2 cellular contexts compared by ENCODE assay signal in the genomic region with DNA sequence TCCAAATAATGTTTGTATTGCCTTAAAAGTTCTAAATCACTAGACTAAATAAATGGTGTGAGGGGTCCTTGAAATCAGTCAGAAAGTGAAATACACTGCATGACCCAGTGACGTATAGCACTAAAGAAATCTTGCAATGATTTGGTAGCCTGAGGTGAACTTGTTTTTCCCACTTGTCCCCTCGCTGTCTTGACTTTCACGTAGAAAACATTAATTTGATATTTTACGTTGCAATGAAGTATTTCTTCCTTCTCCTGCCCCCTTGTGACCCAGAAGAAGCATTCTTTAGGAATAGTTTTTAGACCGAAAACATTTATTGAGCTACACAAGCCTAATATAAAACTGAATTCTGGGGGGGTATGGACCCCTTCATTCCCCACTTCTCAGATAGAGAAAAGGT.
TF ChIP-seq lines count a peak whose summit lies in the region.

No MANE protein-coding gene starts in this region.

TF ChIP-seq in K562, 482 proteins besides CTCF, POLR2A, EP300 and RAD21 (continues in another document):
- TF ChIP-seq BRCA1 (IDR thresholded peaks at IDR 0.05), result no peak
- no peak for TF ChIP-seq BRCA1 (CRISPR knock-in tag; IDR thresholded peaks at IDR 0.05)
- TF ChIP-seq NFXL1 (CRISPR knock-in tag; IDR thresholded peaks at IDR 0.05), result no peak
- no peak for TF ChIP-seq ATF7 (IDR thresholded peaks at IDR 0.05)
- TF ChIP-seq PML (IDR thresholded peaks at IDR 0.05; ENCODE audit: low read length), result no peak
- no peak for TF ChIP-seq FOS (IDR thresholded peaks at IDR 0.05; ENCODE audit: extremely low read depth, insufficient read length)
- TF ChIP-seq EP400 (IDR thresholded peaks at IDR 0.05), result no peak
- TF ChIP-seq GTF2B (IDR thresholded peaks at IDR 0.05; ENCODE audit: extremely low read depth, insufficient read length), result no peak
- no peak for TF ChIP-seq NUFIP1 (IDR thresholded peaks at IDR 0.05; ENCODE audit: partially characterized antibody)
- TF ChIP-seq ESRRA (IDR thresholded peaks at IDR 0.05; ENCODE audit: borderline replicate concordance, low read depth), result no peak
- no peak for TF ChIP-seq BCOR (IDR thresholded peaks at IDR 0.05)
- TF ChIP-seq HEY1 (CRISPR knock-in tag; IDR thresholded peaks at IDR 0.05; ENCODE audit: borderline replicate concordance), result no peak
- TF ChIP-seq, protein P1, sequence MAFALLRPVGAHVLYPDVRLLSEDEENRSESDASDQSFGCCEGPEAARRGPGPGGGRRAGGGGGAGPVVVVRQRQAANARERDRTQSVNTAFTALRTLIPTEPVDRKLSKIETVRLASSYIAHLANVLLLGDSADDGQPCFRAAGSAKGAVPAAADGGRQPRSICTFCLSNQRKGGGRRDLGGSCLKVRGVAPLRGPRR (CRISPR knock-in tag; IDR thresholded peaks at IDR 0.05), result no peak
- no peak for TF ChIP-seq REST (CRISPR knock-in tag; IDR thresholded peaks at IDR 0.05; ENCODE audit: low read depth)
- TF ChIP-seq, protein P2, sequence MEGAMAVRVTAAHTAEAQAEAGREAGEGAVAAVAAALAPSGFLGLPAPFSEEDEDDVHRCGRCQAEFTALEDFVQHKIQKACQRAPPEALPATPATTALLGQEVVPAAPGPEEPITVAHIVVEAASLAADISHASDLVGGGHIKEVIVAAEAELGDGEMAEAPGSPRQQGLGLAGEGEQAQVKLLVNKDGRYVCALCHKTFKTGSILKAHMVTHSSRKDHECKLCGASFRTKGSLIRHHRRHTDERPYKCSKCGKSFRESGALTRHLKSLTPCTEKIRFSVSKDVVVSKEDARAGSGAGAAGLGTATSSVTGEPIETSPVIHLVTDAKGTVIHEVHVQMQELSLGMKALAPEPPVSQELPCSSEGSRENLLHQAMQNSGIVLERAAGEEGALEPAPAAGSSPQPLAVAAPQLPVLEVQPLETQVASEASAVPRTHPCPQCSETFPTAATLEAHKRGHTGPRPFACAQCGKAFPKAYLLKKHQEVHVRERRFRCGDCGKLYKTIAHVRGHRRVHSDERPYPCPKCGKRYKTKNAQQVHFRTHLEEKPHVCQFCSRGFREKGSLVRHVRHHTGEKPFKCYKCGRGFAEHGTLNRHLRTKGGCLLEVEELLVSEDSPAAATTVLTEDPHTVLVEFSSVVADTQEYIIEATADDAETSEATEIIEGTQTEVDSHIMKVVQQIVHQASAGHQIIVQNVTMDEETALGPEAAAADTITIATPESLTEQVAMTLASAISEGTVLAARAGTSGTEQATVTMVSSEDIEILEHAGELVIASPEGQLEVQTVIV (CRISPR knock-in tag; IDR thresholded peaks at IDR 0.05; ENCODE audit: borderline replicate concordance), result no peak
- TF ChIP-seq, protein P3, sequence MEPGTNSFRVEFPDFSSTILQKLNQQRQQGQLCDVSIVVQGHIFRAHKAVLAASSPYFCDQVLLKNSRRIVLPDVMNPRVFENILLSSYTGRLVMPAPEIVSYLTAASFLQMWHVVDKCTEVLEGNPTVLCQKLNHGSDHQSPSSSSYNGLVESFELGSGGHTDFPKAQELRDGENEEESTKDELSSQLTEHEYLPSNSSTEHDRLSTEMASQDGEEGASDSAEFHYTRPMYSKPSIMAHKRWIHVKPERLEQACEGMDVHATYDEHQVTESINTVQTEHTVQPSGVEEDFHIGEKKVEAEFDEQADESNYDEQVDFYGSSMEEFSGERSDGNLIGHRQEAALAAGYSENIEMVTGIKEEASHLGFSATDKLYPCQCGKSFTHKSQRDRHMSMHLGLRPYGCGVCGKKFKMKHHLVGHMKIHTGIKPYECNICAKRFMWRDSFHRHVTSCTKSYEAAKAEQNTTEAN (CRISPR knock-in tag; IDR thresholded peaks at IDR 0.05), result no peak
- no peak for TF ChIP-seq SNRNP70 (optimal IDR thresholded peaks at IDR 0.05; ENCODE audit: low read depth, low read length)
- no peak for TF ChIP-seq SMC3 (conservative IDR thresholded peaks at IDR 0.05; ENCODE audit: insufficient read depth, low read depth, low read length)

TF ChIP-seq in HepG2, 621 proteins besides CTCF, POLR2A, EP300 and RAD21 (continues in another document):
- TF ChIP-seq ZNF878 (CRISPR knock-in tag; IDR thresholded peaks at IDR 0.05), result no peak
- TF ChIP-seq ZNF296 (CRISPR knock-in tag; conservative IDR thresholded peaks at IDR 0.05), result no peak
- TF ChIP-seq ZNF746 (CRISPR knock-in tag; IDR thresholded peaks at IDR 0.05), result no peak
- no peak for TF ChIP-seq ZNF17 (CRISPR knock-in tag; IDR thresholded peaks at IDR 0.05)
- no peak for TF ChIP-seq KLF16 (CRISPR knock-in tag; IDR thresholded peaks at IDR 0.05)
- TF ChIP-seq, protein P4, sequence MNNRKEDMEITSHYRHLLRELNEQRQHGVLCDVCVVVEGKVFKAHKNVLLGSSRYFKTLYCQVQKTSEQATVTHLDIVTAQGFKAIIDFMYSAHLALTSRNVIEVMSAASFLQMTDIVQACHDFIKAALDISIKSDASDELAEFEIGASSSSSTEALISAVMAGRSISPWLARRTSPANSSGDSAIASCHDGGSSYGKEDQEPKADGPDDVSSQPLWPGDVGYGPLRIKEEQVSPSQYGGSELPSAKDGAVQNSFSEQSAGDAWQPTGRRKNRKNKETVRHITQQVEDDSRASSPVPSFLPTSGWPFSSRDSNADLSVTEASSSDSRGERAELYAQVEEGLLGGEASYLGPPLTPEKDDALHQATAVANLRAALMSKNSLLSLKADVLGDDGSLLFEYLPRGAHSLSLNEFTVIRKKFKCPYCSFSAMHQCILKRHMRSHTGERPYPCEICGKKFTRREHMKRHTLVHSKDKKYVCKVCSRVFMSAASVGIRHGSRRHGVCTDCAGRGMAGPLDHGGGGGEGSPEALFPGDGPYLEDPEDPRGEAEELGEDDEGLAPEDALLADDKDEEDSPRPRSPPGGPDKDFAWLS (CRISPR knock-in tag; IDR thresholded peaks at IDR 0.05; ENCODE audit: borderline replicate concordance), result no peak
- TF ChIP-seq ZFAT (CRISPR knock-in tag; conservative IDR thresholded peaks at IDR 0.05), result no peak
- no peak for TF ChIP-seq ZNF101 (CRISPR knock-in tag; IDR thresholded peaks at IDR 0.05; ENCODE audit: borderline replicate concordance, low read depth)
- peak; percentile 26; the same call in 1 of the 2 replicates for TF ChIP-seq RXRB (CRISPR knock-in tag; IDR thresholded peaks at IDR 0.05; ENCODE audit: borderline replicate concordance)
- TF ChIP-seq ZNF800 (CRISPR knock-in tag; IDR thresholded peaks at IDR 0.05), result no peak
- no peak for TF ChIP-seq PLRG1 (conservative IDR thresholded peaks at IDR 0.05)
- peak; percentile 5; the same call in 1 of the 2 replicates for TF ChIP-seq TAF1 (CRISPR knock-in tag; IDR thresholded peaks at IDR 0.05)
- TF ChIP-seq NAIF1 (CRISPR knock-in tag; IDR thresholded peaks at IDR 0.05; ENCODE audit: borderline replicate concordance), result no peak
- TF ChIP-seq ZEB1 (IDR thresholded peaks at IDR 0.05; ENCODE audit: insufficient replicate concordance, low read depth), result no peak
- no peak for TF ChIP-seq ZNF816 (CRISPR knock-in tag; IDR thresholded peaks at IDR 0.05; ENCODE audit: borderline replicate concordance)
- TF ChIP-seq, protein P5, sequence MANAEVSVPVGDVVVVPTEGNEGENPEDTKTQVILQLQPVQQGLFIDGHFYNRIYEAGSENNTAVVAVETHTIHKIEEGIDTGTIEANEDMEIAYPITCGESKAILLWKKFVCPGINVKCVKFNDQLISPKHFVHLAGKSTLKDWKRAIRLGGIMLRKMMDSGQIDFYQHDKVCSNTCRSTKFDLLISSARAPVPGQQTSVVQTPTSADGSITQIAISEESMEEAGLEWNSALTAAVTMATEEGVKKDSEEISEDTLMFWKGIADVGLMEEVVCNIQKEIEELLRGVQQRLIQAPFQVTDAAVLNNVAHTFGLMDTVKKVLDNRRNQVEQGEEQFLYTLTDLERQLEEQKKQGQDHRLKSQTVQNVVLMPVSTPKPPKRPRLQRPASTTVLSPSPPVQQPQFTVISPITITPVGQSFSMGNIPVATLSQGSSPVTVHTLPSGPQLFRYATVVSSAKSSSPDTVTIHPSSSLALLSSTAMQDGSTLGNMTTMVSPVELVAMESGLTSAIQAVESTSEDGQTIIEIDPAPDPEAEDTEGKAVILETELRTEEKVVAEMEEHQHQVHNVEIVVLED (CRISPR knock-in tag; IDR thresholded peaks at IDR 0.05; ENCODE audit: borderline replicate concordance), result no peak
- no peak for TF ChIP-seq ZFP36L2 (CRISPR knock-in tag; IDR thresholded peaks at IDR 0.05)
- TF ChIP-seq AGO2 (optimal IDR thresholded peaks at IDR 0.05; ENCODE audit: low read depth, low read length), result no peak
- TF ChIP-seq ZNF12 (CRISPR knock-in tag; IDR thresholded peaks at IDR 0.05), result 0 out of 2 replicates have a peak, but pooled peaks have one; percentile 47
- no peak for TF ChIP-seq SALL2 (CRISPR knock-in tag; IDR thresholded peaks at IDR 0.05)
- TF ChIP-seq MLLT10 (CRISPR knock-in tag; IDR thresholded peaks at IDR 0.05), result peak; percentile 63; the same call in 1 of the 2 replicates
- TF ChIP-seq ZNF737 (CRISPR knock-in tag; IDR thresholded peaks at IDR 0.05; ENCODE audit: borderline replicate concordance), result no peak
- no peak for TF ChIP-seq RNF2 (conservative IDR thresholded peaks at IDR 0.05; ENCODE audit: low read depth)
- TF ChIP-seq SIN3A (IDR thresholded peaks at IDR 0.05; ENCODE audit: borderline replicate concordance, low read depth, low read length), result no peak
- no peak for TF ChIP-seq ZNF317 (CRISPR knock-in tag; IDR thresholded peaks at IDR 0.05)
- no peak for TF ChIP-seq ZNF264 (CRISPR knock-in tag; IDR thresholded peaks at IDR 0.05)
- TF ChIP-seq CREB1 (IDR thresholded peaks at IDR 0.05), result peak; percentile 66
- no peak for TF ChIP-seq CREB1 (CRISPR knock-in tag; IDR thresholded peaks at IDR 0.05)
- TF ChIP-seq SATB2 (CRISPR knock-in tag; IDR thresholded peaks at IDR 0.05), result no peak
- peak; percentile 29; the same call in 1 of the 2 replicates for TF ChIP-seq GATAD2A (CRISPR knock-in tag; IDR thresholded peaks at IDR 0.05)
- TF ChIP-seq AHDC1 (CRISPR knock-in tag; IDR thresholded peaks at IDR 0.05; ENCODE audit: borderline replicate concordance), result 0 out of 2 replicates have a peak, but pooled peaks have one; percentile 0
- TF ChIP-seq ZNF121 (CRISPR knock-in tag; IDR thresholded peaks at IDR 0.05), result no peak
- TF ChIP-seq HNRNPUL1 (IDR thresholded peaks at IDR 0.05; ENCODE audit: low read depth, low read length), result no peak
- TF ChIP-seq UBTF (CRISPR knock-in tag; IDR thresholded peaks at IDR 0.05), result no peak
